In the genomic region with DNA sequence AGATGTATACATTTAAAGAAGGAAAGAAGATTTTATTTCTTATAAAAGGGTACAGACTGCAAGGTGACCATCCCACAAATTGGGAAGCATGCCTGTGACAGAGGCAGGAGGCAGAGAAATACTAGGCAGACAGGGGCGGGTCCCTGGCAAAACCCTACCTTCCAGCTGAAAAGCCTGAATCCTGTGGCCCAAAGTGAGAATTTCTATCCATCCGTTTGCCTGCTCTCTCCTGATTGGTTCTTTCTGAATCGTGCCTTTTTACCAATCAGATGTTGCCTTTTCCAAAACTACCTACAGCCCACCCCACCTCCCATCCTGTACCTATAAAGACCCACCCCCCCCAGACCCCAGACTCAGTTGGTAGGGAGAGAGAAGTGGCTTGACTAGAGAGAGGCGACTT, we compare ENCODE assay signal across 25 cellular contexts. TPM values are rescaled to one million over a fixed set of nuclear protein-coding genes. Genes with fewer than 3 reads are reported as not detected.
DNase-seq lines count a peak whose midpoint lies in the region; ATAC-seq, FAIRE-seq and TF ChIP-seq lines count a peak whose summit lies in the region.
"Had no signal": no experiment of that assay in that cellular context is flagged by ENCODE, and none has a peak within 500 bp of the region (broad histone marks: within the 10 kb centered on the region; RNA-seq: fewer than 3 reads in every experiment).

No MANE protein-coding gene starts in this region.

- 80% methylated on average over 2 of the region's 4 CpGs; no CpG with 5 or more reads in 1 of the 2 experiments for WGBS in H1 (ENCODE audit: extremely low coverage in 1 of 2, insufficient coverage in 1 of 2, insufficient read length in 1 of 2, insufficient replicate concordance in 2 of 2, low coverage in 1 of 2, low lambda C conversion rate in 2 of 2, missing lambda C conversion rate in 1 of 2), 2 experiments
- WGBS in tibial nerve, 2 donors = 66 to 70% methylated on average over 4 of the region's 4 CpGs

- POLR2A ChIA-PET in H1 (lab: Charles Lee; ENCODE audit: partially characterized antibody) (interaction anchor here (1.1 kb wide), 1 partner anchor 8 kb away, joined by 7 read pairs; no protein-coding TSS in a partner anchor), T-cell (lab: Charles Lee) (interaction anchor here in 1 of 2 donors (0.6 kb wide), 1 partner anchor 45 kb away, joined by 5 read pairs; no protein-coding TSS in a partner anchor)

- ATAC-seq in GM23338 (no peak), HG02970 (IDR thresholded peaks at IDR 0.05; ENCODE audit: low FRiP score, unreplicated experiment) (no peak), T-cell (replicated peaks in 1 of 4) (no peak)

- no peak for FAIRE-seq in H1 (lab: Jason Lieb, UNC)
- FAIRE-seq: A204.1, D721Med, GM12891, GM18507 had no signal

- H3K79me2 ChIP-seq in GM23338 (replicated peaks; ENCODE audit: insufficient read depth) (peaks cover 12% of the 10 kb centered on the region), H1 (ENCODE audit: control insufficient read depth in 1 of 2, insufficient read depth in 2 of 2, low read length in 2 of 2) (peaks cover 2 to 10% of the 10 kb centered on the region in 2 experiments; a peak in 3 of 4 replicates), neural progenitor cell (ENCODE audit: low read depth) (peaks cover 13% of the 10 kb centered on the region)

- intact Hi-C loops in CD14-positive monocyte (cut with micrococcal nuclease) = no loop called here

- no peak overlapping the region for H3K4me2 ChIP-seq in GM23338
- no peak overlapping the region for H3K4me2 ChIP-seq in H1 (ENCODE audit: insufficient read depth in 1 of 2, low read depth in 2 of 2, low read length in 2 of 2)
- H3K4me2 ChIP-seq in neural progenitor cell = no peak overlapping the region
- H3K4me2 ChIP-seq: BLaER1 had no signal

- H4K91ac ChIP-seq in H1 (replicated peaks; ENCODE audit: insufficient read length, low read length) = no peak overlapping the region

- no peak overlapping the region; the same call in 2 of the 3 replicates for H3K4me3 Mint-ChIP-seq in GM23338
- H3K4me3 Mint-ChIP-seq in neural progenitor cell = no peak overlapping the region
- H3K4me3 Mint-ChIP-seq in CD14-positive monocyte = no peak overlapping the region
- H3K4me3 Mint-ChIP-seq in T-cell = no peak overlapping the region
- H3K4me3 Mint-ChIP-seq: B cell; CD4-positive, alpha-beta T cell had no signal

- no peak for TF ChIP-seq RAD21 in H1 (IDR thresholded peaks at IDR 0.05 in 1 of 2, conservative IDR thresholded peaks at IDR 0.05 in 1 of 2; ENCODE audit: low read depth in 2 of 2, low read length in 2 of 2)

- H3K27me3 ChIP-seq in GM23338 (ENCODE audit: insufficient read depth) (no peaks in the 10 kb centered on the region), H1 (replicated peaks in 1 of 4; ENCODE audit: control insufficient read depth in 3 of 4, extremely low read depth in 1 of 4, insufficient read depth in 3 of 4, low read length in 3 of 4) (no peaks in the 10 kb centered on the region), neural progenitor cell (no peaks in the 10 kb centered on the region), tibial nerve (no peaks in the 10 kb centered on the region)
- H3K27me3 ChIP-seq: BLaER1 had no signal

- H3K27ac Mint-ChIP-seq in GM23338 = no peak overlapping the region
- no peak overlapping the region for H3K27ac Mint-ChIP-seq in neural progenitor cell
- peak overlapping the region in 1 of 7 donors; percentile 12 for H3K27ac Mint-ChIP-seq in CD14-positive monocyte
- H3K27ac Mint-ChIP-seq in T-cell = no peak overlapping the region
- H3K27ac Mint-ChIP-seq: B cell; CD4-positive, alpha-beta T cell had no signal

- CTCF ChIA-PET in H1 (lab: Charles Lee; ENCODE audit: partially characterized antibody) = interaction anchor here (0.6 kb wide), 1 partner anchor 11 kb away, joined by 3 read pairs; no protein-coding TSS in a partner anchor
- CTCF ChIA-PET in T-cell (lab: Charles Lee) = interaction anchor here in 1 of 2 donors (1.0 kb wide), 1 partner anchor 421 kb away, joined by 5 read pairs; no protein-coding TSS in a partner anchor

- no peak overlapping the region for H3K27ac ChIP-seq in GM23338 (ENCODE audit: low read depth)
- no peak overlapping the region for H3K27ac ChIP-seq in H1 (ENCODE audit: low read depth, low read length)
- no peak overlapping the region for H3K27ac ChIP-seq in neural progenitor cell
- H3K27ac ChIP-seq in tibial nerve = no peak overlapping the region
- H3K27ac ChIP-seq: 22Rv1, BLaER1, C4-2B had no signal

- peaks cover 12% of the 10 kb centered on the region for H3K4me1 Mint-ChIP-seq in GM23338
- H3K4me1 Mint-ChIP-seq in neural progenitor cell = peaks cover 28% of the 10 kb centered on the region
- peaks cover 14% of the 10 kb centered on the region for H3K4me1 Mint-ChIP-seq in CD14-positive monocyte
- peaks cover 16 to 23% (median 17%) of the 10 kb centered on the region in 3 donors for H3K4me1 Mint-ChIP-seq in T-cell

- H2BK20ac ChIP-seq in H1 (ENCODE audit: low read length) = no peak overlapping the region

- H2BK5ac ChIP-seq in H1 (ENCODE audit: low read depth, low read length) = no peak overlapping the region

- H2AFZ ChIP-seq in GM23338 (no peak overlapping the region), H1 (ENCODE audit: low read length) (0 out of 2 replicates have a peak overlapping the region, but pooled peaks have one; percentile 51), neural progenitor cell (replicated peaks) (peak overlapping the region; percentile 57)

- no peak overlapping the region for H2BK12ac ChIP-seq in H1 (ENCODE audit: low read depth, low read length)

- H3K4me1 ChIP-seq in GM23338 (ENCODE audit: insufficient read depth) = peaks cover 9% of the 10 kb centered on the region
- peaks cover 0 to 9% (median 7%) of the 10 kb centered on the region in 4 experiments; a peak in 6 of 7 replicates for H3K4me1 ChIP-seq in H1 (replicated peaks in 1 of 4; ENCODE audit: control insufficient read depth in 3 of 4, insufficient read depth in 4 of 4, low read length in 3 of 4)
- H3K4me1 ChIP-seq in neural progenitor cell = peaks cover 10% of the 10 kb centered on the region
- peaks cover 0 to 28% (median 13%) of the 10 kb centered on the region in 4 donors for H3K4me1 ChIP-seq in tibial nerve

- TF ChIP-seq CTCF in GM23338 (conservative IDR thresholded peaks at IDR 0.05; ENCODE audit: low read depth in 2 of 2) (no peak), H1 (IDR thresholded peaks at IDR 0.05; ENCODE audit: control extremely low read depth in 1 of 3, insufficient read depth in 1 of 3, low read depth in 1 of 3, low read length in 3 of 3) (no peak), neural progenitor cell (IDR thresholded peaks at IDR 0.05) (no peak), CD14-positive monocyte (IDR thresholded peaks at IDR 0.05) (no peak), tibial nerve (IDR thresholded peaks at IDR 0.05) (no peak)

- H2BK15ac ChIP-seq in H1 (ENCODE audit: low read length) = no peak overlapping the region

- peaks cover 9% of the 10 kb centered on the region for H4K20me1 ChIP-seq in GM23338 (replicated peaks; ENCODE audit: insufficient read depth)
- peaks cover 5 to 11% of the 10 kb centered on the region in 2 experiments for H4K20me1 ChIP-seq in H1 (replicated peaks in 1 of 2; ENCODE audit: control insufficient read depth in 1 of 2, insufficient read depth in 2 of 2, low read length in 2 of 2)
- H4K20me1 ChIP-seq in neural progenitor cell (ENCODE audit: low read depth) = peaks cover 12% of the 10 kb centered on the region

- no peak overlapping the region for H4K8ac ChIP-seq in H1 (ENCODE audit: extremely low read depth, insufficient read depth, low read length)

- TF ChIP-seq EP300 in H1 (IDR thresholded peaks at IDR 0.05; ENCODE audit: borderline replicate concordance in 1 of 2, low read depth in 2 of 2, low read length in 2 of 2) = no peak
- TF ChIP-seq EP300 in tibial nerve (IDR thresholded peaks at IDR 0.05) = no peak

- no peak overlapping the region for H3K56ac ChIP-seq in H1 (replicated peaks; ENCODE audit: insufficient read length, low read depth, low read length)

- 0 out of 2 replicates have a peak, but pooled peaks cover 2% of the 10 kb centered on the region for H3F3A ChIP-seq in GM23338 (replicated peaks; ENCODE audit: low read depth)
- peaks cover 16% of the 10 kb centered on the region for H3F3A ChIP-seq in neural progenitor cell (ENCODE audit: low read depth)

- H3K79me1 ChIP-seq in H1 (ENCODE audit: low read depth, low read length) = peaks cover 7% of the 10 kb centered on the region; the same call in 1 of the 2 replicates

- H3K9me3 ChIP-seq in H1 (ENCODE audit: insufficient read depth in 2 of 2, low read depth in 1 of 2, low read length in 1 of 2) (no peaks in the 10 kb centered on the region), neural progenitor cell (ENCODE audit: low read depth) (no peaks in the 10 kb centered on the region), tibial nerve (no peaks in the 10 kb centered on the region)
- H3K9me3 ChIP-seq: BLaER1 had no signal

- no peak overlapping the region for H2AK5ac ChIP-seq in H1 (ENCODE audit: low read depth, low read length)

- no peak overlapping the region for H3K4ac ChIP-seq in H1 (replicated peaks; ENCODE audit: insufficient read length, low read depth, low read length)

- DNase-seq in GM23338 (ENCODE audit: low spot score) (peak; percentile 46), NAMALWA (ENCODE audit: low spot score) (peak; percentile 0), H1 (ENCODE audit: low read depth in 1 of 2, low spot score in 2 of 2) (no peak), neural progenitor cell (ENCODE audit: low spot score) (no peak), CD14-positive monocyte (ENCODE audit: low spot score) (no peak), tibial nerve (ENCODE audit: low spot score in 2 of 2) (no peak), T-cell (no peak)
- DNase-seq: CD4-positive, alpha-beta T cell; CD8-positive, alpha-beta memory T cell; DMS 273 treated with DMSO at 0.1 percent for 48 hours; DMS79; EL; GDM1; GOT3; H7; HCEC 1CT had no signal

- H3K36me3 Mint-ChIP-seq in GM23338 (ENCODE audit: low read depth) (no peaks in the 10 kb centered on the region; the same call in 2 of the 3 replicates), neural progenitor cell (no peaks in the 10 kb centered on the region), CD14-positive monocyte (no peaks in the 10 kb centered on the region), T-cell (no peaks in the 10 kb centered on the region)

- H3K4me3 ChIP-seq in GM23338 (no peak overlapping the region), H1 (ENCODE audit: extremely low read depth in 1 of 4, insufficient read depth in 2 of 4, low read depth in 3 of 4, low read length in 4 of 4) (no peak overlapping the region), neural progenitor cell (no peak overlapping the region), tibial nerve (no peak overlapping the region)
- H3K4me3 ChIP-seq: BLaER1 had no signal

- H3K18ac ChIP-seq in H1 (ENCODE audit: extremely low read depth, low read length) = no peak overlapping the region

- no peaks in the 10 kb centered on the region for H3K9me2 ChIP-seq in GM23338 (ENCODE audit: insufficient read depth)

- H3K9ac ChIP-seq in H1 (replicated peaks in 1 of 4; ENCODE audit: extremely low read depth in 1 of 4, low read depth in 3 of 4, low read length in 3 of 4) (no peak overlapping the region), neural progenitor cell (no peak overlapping the region)
- H3K9ac ChIP-seq: BLaER1 had no signal

- peaks cover 7% of the 10 kb centered on the region for H3K23me2 ChIP-seq in H1 (ENCODE audit: low read depth, low read length)

- no peak overlapping the region for H4K5ac ChIP-seq in H1 (ENCODE audit: insufficient read length, low read depth, low read length)

- H2BK120ac ChIP-seq in H1 (replicated peaks; ENCODE audit: low read depth, low read length) = no peak overlapping the region

- H3K23ac ChIP-seq in H1 (ENCODE audit: insufficient read length) = no peak overlapping the region

- H3K27me3 Mint-ChIP-seq in GM23338 (ENCODE audit: insufficient read depth, low read depth, poor library complexity) (peaks cover 3% of the 10 kb centered on the region), neural progenitor cell (ENCODE audit: insufficient read depth, low read depth) (peaks cover 9% of the 10 kb centered on the region), CD14-positive monocyte (ENCODE audit: low read depth in 3 of 3) (no peaks in the 10 kb centered on the region), T-cell (no peaks in the 10 kb centered on the region)
- H3K27me3 Mint-ChIP-seq: B cell; CD4-positive, alpha-beta T cell; CD8-positive, alpha-beta memory T cell had no signal

- no peak for TF ChIP-seq POLR2A in H1 (IDR thresholded peaks at IDR 0.05; ENCODE audit: control extremely low read depth in 1 of 2, low read depth in 2 of 2, low read length in 2 of 2)
- TF ChIP-seq POLR2A in tibial nerve (IDR thresholded peaks at IDR 0.05) = no peak

- no peaks in the 10 kb centered on the region for H3K9me3 Mint-ChIP-seq in GM23338
- no peaks in the 10 kb centered on the region for H3K9me3 Mint-ChIP-seq in neural progenitor cell
- no peaks in the 10 kb centered on the region for H3K9me3 Mint-ChIP-seq in CD14-positive monocyte
- H3K9me3 Mint-ChIP-seq in T-cell = no peaks in the 10 kb centered on the region
- H3K9me3 Mint-ChIP-seq: CD4-positive, alpha-beta T cell; CD8-positive, alpha-beta memory T cell had no signal

- no peaks in the 10 kb centered on the region for H3K36me3 ChIP-seq in GM23338 (ENCODE audit: insufficient read depth)
- no peaks in the 10 kb centered on the region for H3K36me3 ChIP-seq in H1 (ENCODE audit: control insufficient read depth in 2 of 4, insufficient read depth in 4 of 4, low read length in 3 of 4)
- H3K36me3 ChIP-seq in neural progenitor cell = no peaks in the 10 kb centered on the region
- no peaks in the 10 kb centered on the region for H3K36me3 ChIP-seq in tibial nerve
- H3K36me3 ChIP-seq: BLaER1 had no signal

- H3K14ac ChIP-seq in H1 (ENCODE audit: insufficient read length) = no peak overlapping the region

RNA-seq across cellular contexts. Expression of gene SH3GLB2, which starts 3.4 kb away (rescaled TPM):
- total RNA-seq in GM23338 (2014; rRNA removed; shearing (Covaris generic)) = 64.3 and 68.0 TPM in 2 replicates
- polyA plus RNA-seq in GM23338 (2016; fragmentation: Nextera tagmentation; extraction: Ambion mirVana) (21.9 and 22.8 TPM in 2 replicates), H1 (2011; rRNA removed) (79.9 and 95.9 TPM in 2 replicates), CD14-positive monocyte (10 to 100 TPM in 1 of 2 donors, 1 to 10 TPM in 1; 8.0 to 25.9 TPM)
- total RNA-seq in H1 (2021; fragmentation: NEBNext Ultra II Directional; extraction: Animal tissue kit (Norgen Biotek cat#: 25700)) = 52.7 and 54.9 TPM in 2 replicates
- 70.3 TPM for polyA plus RNA-seq in H1 (2011; cell fraction: cytosol; rRNA removed)
- polyA plus RNA-seq in H1 (2011; cell fraction: nucleus; rRNA removed) = 212 TPM
- polyA plus RNA-seq in H1 (2012, experiment 1 of 2) = 30.6 to 57.9 TPM (median 53.7 TPM) in 4 replicates
- 34.8 TPM for polyA plus RNA-seq in H1 (2012, experiment 2 of 2)
- polyA plus RNA-seq in H1 (2013, experiment 1 of 2) = 32.9 TPM
- polyA plus RNA-seq in H1 (2013, experiment 2 of 2) = 31.8 TPM
- 25.4 and 33.3 TPM in 2 replicates for polyA minus RNA-seq in H1 (2011; rRNA and poly(A)+ RNA removed)
- 31.9 TPM for polyA minus RNA-seq in H1 (2011; cell fraction: cytosol; rRNA and poly(A)+ RNA removed)
- 44.1 TPM for polyA minus RNA-seq in H1 (2011; cell fraction: nucleus; rRNA and poly(A)+ RNA removed)
- total RNA-seq in neural progenitor cell (ENCODE audit: low replicate concordance) (45.7 and 98.8 TPM in 2 replicates), tibial nerve (100 to 1,000 TPM; 117 to 175 (median 129) TPM), T-cell (100 to 1,000 TPM in 3 of 5 donors, 10 to 100 TPM in 2; 85.8 to 140 (median 131) TPM)

RNA-seq across cellular contexts. Expression of gene MIGA2, which starts 4.9 kb away (rescaled TPM):
- 37.1 and 47.8 TPM in 2 replicates for total RNA-seq in GM23338 (2014; rRNA removed; shearing (Covaris generic))
- polyA plus RNA-seq in GM23338 (2016; fragmentation: Nextera tagmentation; extraction: Ambion mirVana) (15.3 and 19.3 TPM in 2 replicates), H1 (2011; rRNA removed) (24.6 and 36.6 TPM in 2 replicates), CD14-positive monocyte (1 to 10 TPM; 1.9 to 5.9 TPM)
- total RNA-seq in H1 (2021; fragmentation: NEBNext Ultra II Directional; extraction: Animal tissue kit (Norgen Biotek cat#: 25700)) = 30.9 and 39.0 TPM in 2 replicates
- 31.0 TPM for polyA plus RNA-seq in H1 (2011; cell fraction: cytosol; rRNA removed)
- polyA plus RNA-seq in H1 (2011; cell fraction: nucleus; rRNA removed) = 271 TPM
- polyA plus RNA-seq in H1 (2012, experiment 1 of 2) = 23.6 to 37.7 TPM (median 30.3 TPM) in 4 replicates
- 23.7 TPM for polyA plus RNA-seq in H1 (2012, experiment 2 of 2)
- 18.7 TPM for polyA plus RNA-seq in H1 (2013, experiment 1 of 2)
- 16.5 TPM for polyA plus RNA-seq in H1 (2013, experiment 2 of 2)
- polyA minus RNA-seq in H1 (2011; rRNA and poly(A)+ RNA removed) = 11.5 and 21.2 TPM in 2 replicates
- polyA minus RNA-seq in H1 (2011; cell fraction: cytosol; rRNA and poly(A)+ RNA removed) = 8.1 TPM
- polyA minus RNA-seq in H1 (2011; cell fraction: nucleus; rRNA and poly(A)+ RNA removed) = 51.4 TPM
- total RNA-seq in neural progenitor cell (ENCODE audit: low replicate concordance) (10.8 and 39.1 TPM in 2 replicates), tibial nerve (10 to 100 TPM; 25.3 to 56.7 (median 34.2) TPM), T-cell (10 to 100 TPM; 60.8 to 95.7 (median 83.4) TPM)

RNA-seq across cellular contexts. Expression of gene DOLPP1, which starts 49.4 kb away (rescaled TPM):
- total RNA-seq in GM23338 (2014; rRNA removed; shearing (Covaris generic)) = 30.0 and 31.9 TPM in 2 replicates
- polyA plus RNA-seq in GM23338 (2016; fragmentation: Nextera tagmentation; extraction: Ambion mirVana) (20.5 and 23.3 TPM in 2 replicates), H1 (2011; rRNA removed) (45.3 and 56.0 TPM in 2 replicates), CD14-positive monocyte (1 to 10 TPM; 5.4 to 5.9 TPM)
- total RNA-seq in H1 (2021; fragmentation: NEBNext Ultra II Directional; extraction: Animal tissue kit (Norgen Biotek cat#: 25700)) = 36.0 and 38.8 TPM in 2 replicates
- polyA plus RNA-seq in H1 (2011; cell fraction: cytosol; rRNA removed) = 43.8 TPM
- polyA plus RNA-seq in H1 (2011; cell fraction: nucleus; rRNA removed) = 56.1 TPM
- 20.0 to 27.5 TPM (median 25.5 TPM) in 4 replicates for polyA plus RNA-seq in H1 (2012, experiment 1 of 2)
- polyA plus RNA-seq in H1 (2012, experiment 2 of 2) = 37.9 TPM
- 52.3 TPM for polyA plus RNA-seq in H1 (2013, experiment 1 of 2)
- 56.7 TPM for polyA plus RNA-seq in H1 (2013, experiment 2 of 2)
- polyA minus RNA-seq in H1 (2011; rRNA and poly(A)+ RNA removed) = 34.8 and 38.2 TPM in 2 replicates
- polyA minus RNA-seq in H1 (2011; cell fraction: cytosol; rRNA and poly(A)+ RNA removed) = 15.0 TPM
- 17.3 TPM for polyA minus RNA-seq in H1 (2011; cell fraction: nucleus; rRNA and poly(A)+ RNA removed)
- total RNA-seq in neural progenitor cell (ENCODE audit: low replicate concordance) (25.1 and 39.0 TPM in 2 replicates), tibial nerve (10 to 100 TPM in 1 of 4 donors, 1 to 10 TPM in 3; 4.7 to 12.0 (median 6.7) TPM), T-cell (10 to 100 TPM in 3 of 5 donors, 1 to 10 TPM in 2; 5.1 to 14.4 (median 11.8) TPM)

Comparison
In these comparisons a context has a peak if more than half of its experiments do, and no peak if none do; other contexts are left out.
1. DNase-seq: peak in GM23338 (single experiment) and NAMALWA (single experiment); none in H1 (0 of 2), neural progenitor cell (single experiment), CD14-positive monocyte (single experiment), tibial nerve (0 of 2) and T-cell (0 of 34).